In the genomic region with DNA sequence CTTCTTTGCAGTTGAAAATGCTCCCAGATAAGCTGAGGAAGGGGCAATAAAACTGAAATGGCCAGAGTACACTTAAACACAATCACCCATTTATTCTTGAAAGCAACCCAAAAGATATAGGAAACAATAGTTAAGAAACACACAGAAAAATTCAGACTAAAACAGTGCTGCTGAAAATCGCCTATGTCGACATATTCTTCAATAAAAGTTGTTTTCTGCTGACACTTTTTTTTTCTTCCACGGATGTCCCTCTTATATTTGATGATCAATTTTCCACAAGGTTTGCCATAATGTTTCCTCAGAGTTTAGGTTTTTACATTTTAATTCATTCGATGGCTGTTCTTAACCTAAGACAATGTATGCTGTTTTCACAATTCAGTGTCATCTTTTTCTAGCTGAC, we compare ENCODE assay signal across 24 cellular contexts.
DNase-seq lines count a peak whose midpoint lies in the region; ATAC-seq, FAIRE-seq and TF ChIP-seq lines count a peak whose summit lies in the region.
"Had no signal": no experiment of that assay in that cellular context is flagged by ENCODE, and none has a peak within 500 bp of the region (broad histone marks: within the 10 kb centered on the region; RNA-seq: fewer than 3 reads in every experiment).

No MANE protein-coding gene starts in this region.

- BruUV-seq in HepG2 (replicated peaks; lab: Mats Ljungman, UMichigan) = no TSS peak
- no TSS peak for BruUV-seq in K562 (replicated peaks; lab: Mats Ljungman, UMichigan)

- TF ChIP-seq CTCF in HepG2 (CRISPR knock-in tag; IDR thresholded peaks at IDR 0.05) = no peak
- no peak for TF ChIP-seq CTCF in right lobe of liver (IDR thresholded peaks at IDR 0.05)
- TF ChIP-seq CTCF in K562 (IDR thresholded peaks at IDR 0.05 in 2 of 3, conservative IDR thresholded peaks at IDR 0.05 in 1 of 3; ENCODE audit: insufficient read depth in 2 of 3, low read depth in 1 of 3, low read length in 3 of 3) = no peak

- no peak for ATAC-seq in HepG2
- ATAC-seq in right lobe of liver = no peak
- no peak for ATAC-seq in K562
- ATAC-seq in HG03097 (IDR thresholded peaks at IDR 0.05; ENCODE audit: low FRiP score, unreplicated experiment) = no peak
- no peak for ATAC-seq in GM19463 (IDR thresholded peaks at IDR 0.05; ENCODE audit: unreplicated experiment)
- ATAC-seq: GM12878 had no signal

- H3K9ac ChIP-seq in HepG2 (ENCODE audit: insufficient read depth, low read depth, low read length) (no peak overlapping the region), K562 (ENCODE audit: insufficient read depth in 1 of 2, low read depth in 2 of 2, low read length in 2 of 2) (no peak overlapping the region)
- H3K9ac ChIP-seq: BLaER1 had no signal

- TF ChIP-seq RAD21 in HepG2 (CRISPR knock-in tag; IDR thresholded peaks at IDR 0.05) = no peak
- no peak for TF ChIP-seq RAD21 in K562 (CRISPR knock-in tag; conservative IDR thresholded peaks at IDR 0.05 in 1 of 2, IDR thresholded peaks at IDR 0.05 in 1 of 2)

- no peak for TF ChIP-seq EP300 in HepG2 (IDR thresholded peaks at IDR 0.05; ENCODE audit: low read depth in 2 of 2, low read length in 2 of 2)
- no peak for TF ChIP-seq EP300 in HepG2 (CRISPR knock-in tag; IDR thresholded peaks at IDR 0.05; ENCODE audit: borderline replicate concordance)
- TF ChIP-seq EP300 in K562 (IDR thresholded peaks at IDR 0.05; ENCODE audit: low read length) = no peak

- H3K79me2 ChIP-seq in HepG2 (ENCODE audit: insufficient read depth, low read length) = no peaks in the 10 kb centered on the region
- no peaks in the 10 kb centered on the region for H3K79me2 ChIP-seq in K562 (ENCODE audit: control insufficient read depth, insufficient read depth, low read length)

- H2AFZ ChIP-seq in HepG2 (ENCODE audit: low read length) (no peak overlapping the region), K562 (ENCODE audit: low read depth, low read length) (no peak overlapping the region)

- CTCF ChIA-PET in HepG2 (lab: Yijun Ruan, JAX; ENCODE audit: low intra/inter-chr PET ratio, low total read pairs) = no interaction called here
- CTCF ChIA-PET in K562 (lab: Yijun Ruan, JAX; ENCODE audit: low intra/inter-chr PET ratio) = no interaction called here

- H3K4me2 ChIP-seq in HepG2 (ENCODE audit: low read depth, low read length) (no peak overlapping the region), K562 (ENCODE audit: insufficient read depth, low read length) (no peak overlapping the region)
- H3K4me2 ChIP-seq: BLaER1 had no signal

- FAIRE-seq in HepG2 (lab: Jason Lieb, UNC) (no peak), K562 (lab: Jason Lieb, UNC) (no peak)
- FAIRE-seq: GM12878, GM12892, GM18507 had no signal

- TF ChIP-seq POLR2A in HepG2 (IDR thresholded peaks at IDR 0.05; ENCODE audit: insufficient read depth in 1 of 2, low read depth in 2 of 2, low read length in 2 of 2) (no peak), right lobe of liver (IDR thresholded peaks at IDR 0.05) (no peak), K562 (conservative IDR thresholded peaks at IDR 0.05) (no peak)

- no peaks in the 10 kb centered on the region for H3K4me1 ChIP-seq in HepG2 (ENCODE audit: insufficient read depth, low read length)
- H3K4me1 ChIP-seq in right lobe of liver = no peaks in the 10 kb centered on the region
- no peaks in the 10 kb centered on the region for H3K4me1 ChIP-seq in K562 (replicated peaks in 1 of 2; ENCODE audit: control insufficient read depth in 2 of 2, insufficient read depth in 2 of 2, low read length in 2 of 2)
- H3K4me1 ChIP-seq: BE2C had no signal

- H4K20me1 ChIP-seq in HepG2 (ENCODE audit: insufficient read depth, low read length) (no peaks in the 10 kb centered on the region), K562 (replicated peaks; ENCODE audit: control insufficient read depth, insufficient read depth, low read length) (no peaks in the 10 kb centered on the region)
- H4K20me1 ChIP-seq: BLaER1 had no signal

- no peaks in the 10 kb centered on the region for H3K9me1 ChIP-seq in K562 (ENCODE audit: control insufficient read depth, insufficient read depth, low read length)

- H3K36me3 ChIP-seq in HepG2 (replicated peaks in 1 of 2; ENCODE audit: control insufficient read depth in 1 of 2, insufficient read depth in 2 of 2, low read length in 2 of 2) (no peaks in the 10 kb centered on the region), right lobe of liver (no peaks in the 10 kb centered on the region), K562 (ENCODE audit: control insufficient read depth, insufficient read depth, low read length) (no peaks in the 10 kb centered on the region)
- H3K36me3 ChIP-seq: BE2C, BLaER1 had no signal

- in situ Hi-C loops in HepG2 (cut with HindIII; ENCODE audit: extremely low pct_ligation_motif_present, low pct_unique_long_range_greater_than_20kb) (no loop called here), K562 (cut with MboI) (no loop called here)

- H3K9me3 ChIP-seq in HepG2 (ENCODE audit: low read length) (no peaks in the 10 kb centered on the region), right lobe of liver (no peaks in the 10 kb centered on the region), K562 (replicated peaks; ENCODE audit: control insufficient read depth, insufficient read depth, low read depth, low read length) (no peaks in the 10 kb centered on the region)
- H3K9me3 ChIP-seq: BE2C, BLaER1 had no signal

- POLR2A ChIA-PET in HepG2 (lab: Yijun Ruan, JAX) = no interaction called here
- POLR2A ChIA-PET in K562 (lab: Yijun Ruan, JAX) = no interaction called here

- intact Hi-C loops in HepG2 (cut with micrococcal nuclease; ENCODE audit: unreplicated experiment) = no loop called here
- intact Hi-C loops in right lobe of liver (cut with DNase I) = no loop called here
- intact Hi-C loops in K562 (cut with micrococcal nuclease) = loop anchor here (10.0 kb wide), 2 partner anchors 228 to 332 kb away; no protein-coding TSS in a partner anchor

- WGBS in HepG2 (ENCODE audit: low lambda C conversion rate) = under 1% methylated on average over 4 of the region's 4 CpGs
- WGBS in right lobe of liver (ENCODE audit: insufficient coverage, low coverage, low lambda C conversion rate, missing lambda C conversion rate) = 43% methylated on average over 4 of the region's 4 CpGs
- 0% methylated on average over 4 of the region's 4 CpGs for WGBS in K562 (ENCODE audit: insufficient coverage, low coverage, missing lambda C conversion rate)

- H3K27ac ChIP-seq in HepG2 (ENCODE audit: extremely low read length, insufficient read depth, low read length) (no peak overlapping the region), right lobe of liver (no peak overlapping the region), K562 (ENCODE audit: extremely low read depth, low read depth, low read length) (no peak overlapping the region)
- H3K27ac ChIP-seq: 22Rv1, BLaER1 had no signal

- no peak overlapping the region for H3K4me3 ChIP-seq in HepG2 (replicated peaks in 1 of 3; ENCODE audit: insufficient read depth in 1 of 3, low read depth in 2 of 3, low read length in 3 of 3)
- H3K4me3 ChIP-seq in right lobe of liver = no peak overlapping the region
- no peak overlapping the region for H3K4me3 ChIP-seq in K562
- H3K4me3 ChIP-seq: BLaER1, GM12878 had no signal

- no peak for DNase-seq in HepG2 (ENCODE audit: low spot score)
- DNase-seq in right lobe of liver = no peak
- no peak for DNase-seq in K562 (ENCODE audit: extremely low read depth in 1 of 4, low spot score in 3 of 4)
- DNase-seq: ACHN; BE2C; C1 segment of cervical spinal cord; CD4-positive, alpha-beta memory T cell; CD4-positive, CD25-positive, alpha-beta regulatory T cell; CD8-positive, alpha-beta memory T cell; COR-L47; DMS 273 treated with DMSO at 0.1 percent for 48 hours; DMS153; DMS53; DMS79; DND-41; EL; GDM1 had no signal

- H3K27me3 ChIP-seq in HepG2 (ENCODE audit: control insufficient read depth in 1 of 2, insufficient read depth in 2 of 2, low read length in 2 of 2) (no peaks in the 10 kb centered on the region; a peak in 1 of 5 replicates), right lobe of liver (no peaks in the 10 kb centered on the region), K562 (ENCODE audit: control insufficient read depth in 2 of 2, insufficient read depth in 2 of 2, low read length in 2 of 2) (no peaks in the 10 kb centered on the region)
- H3K27me3 ChIP-seq: BE2C, BLaER1 had no signal

TF ChIP-seq in HepG2, 621 proteins besides CTCF, POLR2A, EP300 and RAD21 (continues in another document):
- TF ChIP-seq FOSL2 (CRISPR knock-in tag; IDR thresholded peaks at IDR 0.05) = no peak
- TF ChIP-seq DBP (CRISPR knock-in tag; IDR thresholded peaks at IDR 0.05; ENCODE audit: not compliant biosample characterization) = no peak

TF ChIP-seq in K562, 482 proteins besides CTCF, POLR2A, EP300 and RAD21:
- TF ChIP-seq NR3C1 (CRISPR knock-in tag; IDR thresholded peaks at IDR 0.05) (no peak), HNRNPLL (IDR thresholded peaks at IDR 0.05; ENCODE audit: low read depth, low read length, poor library complexity, severe bottlenecking) (no peak), TSC22D4 (tag; IDR thresholded peaks at IDR 0.05) (no peak), DPF2 (IDR thresholded peaks at IDR 0.05) (no peak), ZNF316 (IDR thresholded peaks at IDR 0.05) (peak; percentile 30; the same call in 1 of the 2 replicates), NCOA1 (IDR thresholded peaks at IDR 0.05; ENCODE audit: low read depth) (no peak), NR0B1 (IDR thresholded peaks at IDR 0.05; ENCODE audit: partially characterized antibody) (no peak)

Comparison
In these comparisons a context has a peak if more than half of its experiments do, and no peak if none do; other contexts are left out.
1. Of the 241 proteins assayed by ChIP-seq in both HepG2 and K562: peak only in HepG2: MAFF and MAFK; only in K562: none; in both: none; in neither: 239.